Comparison of ENCODE assay signal across 2 cellular contexts in the genomic region with DNA sequence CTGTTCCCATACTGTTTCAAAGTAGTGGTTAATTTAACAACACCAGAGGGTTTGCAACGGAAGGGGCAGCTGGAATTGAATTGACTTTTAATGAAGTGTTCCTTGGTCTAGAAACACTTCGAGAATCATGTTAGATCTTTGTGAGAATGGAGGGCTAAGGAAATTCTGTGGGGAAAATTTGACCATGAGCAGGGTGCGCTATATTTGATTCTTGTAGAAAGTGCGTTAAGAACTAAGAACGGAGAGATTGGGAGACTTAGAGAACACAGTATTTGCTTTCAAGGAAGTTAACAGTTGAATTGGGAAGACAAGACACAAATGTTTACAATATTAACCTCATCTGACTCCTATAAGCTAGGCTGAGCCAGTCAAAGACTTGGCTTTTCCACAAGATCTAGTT.
TF ChIP-seq lines count a peak whose summit lies in the region.

No MANE protein-coding gene starts in this region.

TF ChIP-seq in HCT116, 20 proteins besides CTCF, POLR2A, EP300 and RAD21 (continued from another document):
- TF ChIP-seq, protein P1, sequence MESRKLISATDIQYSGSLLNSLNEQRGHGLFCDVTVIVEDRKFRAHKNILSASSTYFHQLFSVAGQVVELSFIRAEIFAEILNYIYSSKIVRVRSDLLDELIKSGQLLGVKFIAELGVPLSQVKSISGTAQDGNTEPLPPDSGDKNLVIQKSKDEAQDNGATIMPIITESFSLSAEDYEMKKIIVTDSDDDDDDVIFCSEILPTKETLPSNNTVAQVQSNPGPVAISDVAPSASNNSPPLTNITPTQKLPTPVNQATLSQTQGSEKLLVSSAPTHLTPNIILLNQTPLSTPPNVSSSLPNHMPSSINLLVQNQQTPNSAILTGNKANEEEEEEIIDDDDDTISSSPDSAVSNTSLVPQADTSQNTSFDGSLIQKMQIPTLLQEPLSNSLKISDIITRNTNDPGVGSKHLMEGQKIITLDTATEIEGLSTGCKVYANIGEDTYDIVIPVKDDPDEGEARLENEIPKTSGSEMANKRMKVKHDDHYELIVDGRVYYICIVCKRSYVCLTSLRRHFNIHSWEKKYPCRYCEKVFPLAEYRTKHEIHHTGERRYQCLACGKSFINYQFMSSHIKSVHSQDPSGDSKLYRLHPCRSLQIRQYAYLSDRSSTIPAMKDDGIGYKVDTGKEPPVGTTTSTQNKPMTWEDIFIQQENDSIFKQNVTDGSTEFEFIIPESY (IDR thresholded peaks at IDR 0.05; ENCODE audit: extremely low read depth, insufficient replicate concordance, low read length) = no peak
- TF ChIP-seq, protein P2, sequence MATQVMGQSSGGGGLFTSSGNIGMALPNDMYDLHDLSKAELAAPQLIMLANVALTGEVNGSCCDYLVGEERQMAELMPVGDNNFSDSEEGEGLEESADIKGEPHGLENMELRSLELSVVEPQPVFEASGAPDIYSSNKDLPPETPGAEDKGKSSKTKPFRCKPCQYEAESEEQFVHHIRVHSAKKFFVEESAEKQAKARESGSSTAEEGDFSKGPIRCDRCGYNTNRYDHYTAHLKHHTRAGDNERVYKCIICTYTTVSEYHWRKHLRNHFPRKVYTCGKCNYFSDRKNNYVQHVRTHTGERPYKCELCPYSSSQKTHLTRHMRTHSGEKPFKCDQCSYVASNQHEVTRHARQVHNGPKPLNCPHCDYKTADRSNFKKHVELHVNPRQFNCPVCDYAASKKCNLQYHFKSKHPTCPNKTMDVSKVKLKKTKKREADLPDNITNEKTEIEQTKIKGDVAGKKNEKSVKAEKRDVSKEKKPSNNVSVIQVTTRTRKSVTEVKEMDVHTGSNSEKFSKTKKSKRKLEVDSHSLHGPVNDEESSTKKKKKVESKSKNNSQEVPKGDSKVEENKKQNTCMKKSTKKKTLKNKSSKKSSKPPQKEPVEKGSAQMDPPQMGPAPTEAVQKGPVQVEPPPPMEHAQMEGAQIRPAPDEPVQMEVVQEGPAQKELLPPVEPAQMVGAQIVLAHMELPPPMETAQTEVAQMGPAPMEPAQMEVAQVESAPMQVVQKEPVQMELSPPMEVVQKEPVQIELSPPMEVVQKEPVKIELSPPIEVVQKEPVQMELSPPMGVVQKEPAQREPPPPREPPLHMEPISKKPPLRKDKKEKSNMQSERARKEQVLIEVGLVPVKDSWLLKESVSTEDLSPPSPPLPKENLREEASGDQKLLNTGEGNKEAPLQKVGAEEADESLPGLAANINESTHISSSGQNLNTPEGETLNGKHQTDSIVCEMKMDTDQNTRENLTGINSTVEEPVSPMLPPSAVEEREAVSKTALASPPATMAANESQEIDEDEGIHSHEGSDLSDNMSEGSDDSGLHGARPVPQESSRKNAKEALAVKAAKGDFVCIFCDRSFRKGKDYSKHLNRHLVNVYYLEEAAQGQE (IDR thresholded peaks at IDR 0.05; ENCODE audit: low read depth) = no peak
- no peak for TF ChIP-seq SRF (IDR thresholded peaks at IDR 0.05; ENCODE audit: low read depth)
- no peak for TF ChIP-seq FOSL1 (IDR thresholded peaks at IDR 0.05; ENCODE audit: low read depth)
- no peak for TF ChIP-seq SP1 (IDR thresholded peaks at IDR 0.05; ENCODE audit: low read depth)
TF ChIP-seq in HCT116: peak in this region for 0.

TF ChIP-seq in WTC11, 78 proteins besides CTCF, POLR2A, EP300 and RAD21 (continued from another document):
- TF ChIP-seq, protein P3, sequence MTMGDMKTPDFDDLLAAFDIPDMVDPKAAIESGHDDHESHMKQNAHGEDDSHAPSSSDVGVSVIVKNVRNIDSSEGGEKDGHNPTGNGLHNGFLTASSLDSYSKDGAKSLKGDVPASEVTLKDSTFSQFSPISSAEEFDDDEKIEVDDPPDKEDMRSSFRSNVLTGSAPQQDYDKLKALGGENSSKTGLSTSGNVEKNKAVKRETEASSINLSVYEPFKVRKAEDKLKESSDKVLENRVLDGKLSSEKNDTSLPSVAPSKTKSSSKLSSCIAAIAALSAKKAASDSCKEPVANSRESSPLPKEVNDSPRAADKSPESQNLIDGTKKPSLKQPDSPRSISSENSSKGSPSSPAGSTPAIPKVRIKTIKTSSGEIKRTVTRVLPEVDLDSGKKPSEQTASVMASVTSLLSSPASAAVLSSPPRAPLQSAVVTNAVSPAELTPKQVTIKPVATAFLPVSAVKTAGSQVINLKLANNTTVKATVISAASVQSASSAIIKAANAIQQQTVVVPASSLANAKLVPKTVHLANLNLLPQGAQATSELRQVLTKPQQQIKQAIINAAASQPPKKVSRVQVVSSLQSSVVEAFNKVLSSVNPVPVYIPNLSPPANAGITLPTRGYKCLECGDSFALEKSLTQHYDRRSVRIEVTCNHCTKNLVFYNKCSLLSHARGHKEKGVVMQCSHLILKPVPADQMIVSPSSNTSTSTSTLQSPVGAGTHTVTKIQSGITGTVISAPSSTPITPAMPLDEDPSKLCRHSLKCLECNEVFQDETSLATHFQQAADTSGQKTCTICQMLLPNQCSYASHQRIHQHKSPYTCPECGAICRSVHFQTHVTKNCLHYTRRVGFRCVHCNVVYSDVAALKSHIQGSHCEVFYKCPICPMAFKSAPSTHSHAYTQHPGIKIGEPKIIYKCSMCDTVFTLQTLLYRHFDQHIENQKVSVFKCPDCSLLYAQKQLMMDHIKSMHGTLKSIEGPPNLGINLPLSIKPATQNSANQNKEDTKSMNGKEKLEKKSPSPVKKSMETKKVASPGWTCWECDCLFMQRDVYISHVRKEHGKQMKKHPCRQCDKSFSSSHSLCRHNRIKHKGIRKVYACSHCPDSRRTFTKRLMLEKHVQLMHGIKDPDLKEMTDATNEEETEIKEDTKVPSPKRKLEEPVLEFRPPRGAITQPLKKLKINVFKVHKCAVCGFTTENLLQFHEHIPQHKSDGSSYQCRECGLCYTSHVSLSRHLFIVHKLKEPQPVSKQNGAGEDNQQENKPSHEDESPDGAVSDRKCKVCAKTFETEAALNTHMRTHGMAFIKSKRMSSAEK (CRISPR knock-in tag; IDR thresholded peaks at IDR 0.05; ENCODE audit: borderline replicate concordance) = no peak
- TF ChIP-seq, protein P4, sequence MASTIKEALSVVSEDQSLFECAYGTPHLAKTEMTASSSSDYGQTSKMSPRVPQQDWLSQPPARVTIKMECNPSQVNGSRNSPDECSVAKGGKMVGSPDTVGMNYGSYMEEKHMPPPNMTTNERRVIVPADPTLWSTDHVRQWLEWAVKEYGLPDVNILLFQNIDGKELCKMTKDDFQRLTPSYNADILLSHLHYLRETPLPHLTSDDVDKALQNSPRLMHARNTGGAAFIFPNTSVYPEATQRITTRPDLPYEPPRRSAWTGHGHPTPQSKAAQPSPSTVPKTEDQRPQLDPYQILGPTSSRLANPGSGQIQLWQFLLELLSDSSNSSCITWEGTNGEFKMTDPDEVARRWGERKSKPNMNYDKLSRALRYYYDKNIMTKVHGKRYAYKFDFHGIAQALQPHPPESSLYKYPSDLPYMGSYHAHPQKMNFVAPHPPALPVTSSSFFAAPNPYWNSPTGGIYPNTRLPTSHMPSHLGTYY (CRISPR knock-in tag; IDR thresholded peaks at IDR 0.05) = no peak
- TF ChIP-seq, protein P5, sequence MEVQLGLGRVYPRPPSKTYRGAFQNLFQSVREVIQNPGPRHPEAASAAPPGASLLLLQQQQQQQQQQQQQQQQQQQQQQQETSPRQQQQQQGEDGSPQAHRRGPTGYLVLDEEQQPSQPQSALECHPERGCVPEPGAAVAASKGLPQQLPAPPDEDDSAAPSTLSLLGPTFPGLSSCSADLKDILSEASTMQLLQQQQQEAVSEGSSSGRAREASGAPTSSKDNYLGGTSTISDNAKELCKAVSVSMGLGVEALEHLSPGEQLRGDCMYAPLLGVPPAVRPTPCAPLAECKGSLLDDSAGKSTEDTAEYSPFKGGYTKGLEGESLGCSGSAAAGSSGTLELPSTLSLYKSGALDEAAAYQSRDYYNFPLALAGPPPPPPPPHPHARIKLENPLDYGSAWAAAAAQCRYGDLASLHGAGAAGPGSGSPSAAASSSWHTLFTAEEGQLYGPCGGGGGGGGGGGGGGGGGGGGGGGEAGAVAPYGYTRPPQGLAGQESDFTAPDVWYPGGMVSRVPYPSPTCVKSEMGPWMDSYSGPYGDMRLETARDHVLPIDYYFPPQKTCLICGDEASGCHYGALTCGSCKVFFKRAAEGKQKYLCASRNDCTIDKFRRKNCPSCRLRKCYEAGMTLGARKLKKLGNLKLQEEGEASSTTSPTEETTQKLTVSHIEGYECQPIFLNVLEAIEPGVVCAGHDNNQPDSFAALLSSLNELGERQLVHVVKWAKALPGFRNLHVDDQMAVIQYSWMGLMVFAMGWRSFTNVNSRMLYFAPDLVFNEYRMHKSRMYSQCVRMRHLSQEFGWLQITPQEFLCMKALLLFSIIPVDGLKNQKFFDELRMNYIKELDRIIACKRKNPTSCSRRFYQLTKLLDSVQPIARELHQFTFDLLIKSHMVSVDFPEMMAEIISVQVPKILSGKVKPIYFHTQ (CRISPR knock-in tag; IDR thresholded peaks at IDR 0.05) = no peak
- no peak for TF ChIP-seq KAT7 (CRISPR knock-in tag; IDR thresholded peaks at IDR 0.05; ENCODE audit: borderline replicate concordance)
- TF ChIP-seq, protein P6, sequence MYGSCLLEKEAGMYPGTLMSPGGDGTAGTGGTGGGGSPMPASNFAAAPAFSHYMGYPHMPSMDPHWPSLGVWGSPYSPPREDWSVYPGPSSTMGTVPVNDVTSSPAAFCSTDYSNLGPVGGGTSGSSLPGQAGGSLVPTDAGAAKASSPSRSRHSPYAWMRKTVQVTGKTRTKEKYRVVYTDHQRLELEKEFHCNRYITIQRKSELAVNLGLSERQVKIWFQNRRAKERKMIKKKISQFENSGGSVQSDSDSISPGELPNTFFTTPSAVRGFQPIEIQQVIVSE (CRISPR knock-in tag; IDR thresholded peaks at IDR 0.05; ENCODE audit: borderline replicate concordance) = no peak
- TF ChIP-seq, protein P7, sequence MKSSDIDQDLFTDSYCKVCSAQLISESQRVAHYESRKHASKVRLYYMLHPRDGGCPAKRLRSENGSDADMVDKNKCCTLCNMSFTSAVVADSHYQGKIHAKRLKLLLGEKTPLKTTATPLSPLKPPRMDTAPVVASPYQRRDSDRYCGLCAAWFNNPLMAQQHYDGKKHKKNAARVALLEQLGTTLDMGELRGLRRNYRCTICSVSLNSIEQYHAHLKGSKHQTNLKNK (CRISPR knock-in tag; IDR thresholded peaks at IDR 0.05) = no peak
- TF ChIP-seq, protein P8, sequence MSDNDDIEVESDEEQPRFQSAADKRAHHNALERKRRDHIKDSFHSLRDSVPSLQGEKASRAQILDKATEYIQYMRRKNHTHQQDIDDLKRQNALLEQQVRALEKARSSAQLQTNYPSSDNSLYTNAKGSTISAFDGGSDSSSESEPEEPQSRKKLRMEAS (CRISPR knock-in tag; IDR thresholded peaks at IDR 0.05) = no peak
- TF ChIP-seq, protein P9, sequence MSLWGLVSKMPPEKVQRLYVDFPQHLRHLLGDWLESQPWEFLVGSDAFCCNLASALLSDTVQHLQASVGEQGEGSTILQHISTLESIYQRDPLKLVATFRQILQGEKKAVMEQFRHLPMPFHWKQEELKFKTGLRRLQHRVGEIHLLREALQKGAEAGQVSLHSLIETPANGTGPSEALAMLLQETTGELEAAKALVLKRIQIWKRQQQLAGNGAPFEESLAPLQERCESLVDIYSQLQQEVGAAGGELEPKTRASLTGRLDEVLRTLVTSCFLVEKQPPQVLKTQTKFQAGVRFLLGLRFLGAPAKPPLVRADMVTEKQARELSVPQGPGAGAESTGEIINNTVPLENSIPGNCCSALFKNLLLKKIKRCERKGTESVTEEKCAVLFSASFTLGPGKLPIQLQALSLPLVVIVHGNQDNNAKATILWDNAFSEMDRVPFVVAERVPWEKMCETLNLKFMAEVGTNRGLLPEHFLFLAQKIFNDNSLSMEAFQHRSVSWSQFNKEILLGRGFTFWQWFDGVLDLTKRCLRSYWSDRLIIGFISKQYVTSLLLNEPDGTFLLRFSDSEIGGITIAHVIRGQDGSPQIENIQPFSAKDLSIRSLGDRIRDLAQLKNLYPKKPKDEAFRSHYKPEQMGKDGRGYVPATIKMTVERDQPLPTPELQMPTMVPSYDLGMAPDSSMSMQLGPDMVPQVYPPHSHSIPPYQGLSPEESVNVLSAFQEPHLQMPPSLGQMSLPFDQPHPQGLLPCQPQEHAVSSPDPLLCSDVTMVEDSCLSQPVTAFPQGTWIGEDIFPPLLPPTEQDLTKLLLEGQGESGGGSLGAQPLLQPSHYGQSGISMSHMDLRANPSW (CRISPR knock-in tag; conservative IDR thresholded peaks at IDR 0.05; ENCODE audit: low read depth) = no peak
- TF ChIP-seq, protein P10, sequence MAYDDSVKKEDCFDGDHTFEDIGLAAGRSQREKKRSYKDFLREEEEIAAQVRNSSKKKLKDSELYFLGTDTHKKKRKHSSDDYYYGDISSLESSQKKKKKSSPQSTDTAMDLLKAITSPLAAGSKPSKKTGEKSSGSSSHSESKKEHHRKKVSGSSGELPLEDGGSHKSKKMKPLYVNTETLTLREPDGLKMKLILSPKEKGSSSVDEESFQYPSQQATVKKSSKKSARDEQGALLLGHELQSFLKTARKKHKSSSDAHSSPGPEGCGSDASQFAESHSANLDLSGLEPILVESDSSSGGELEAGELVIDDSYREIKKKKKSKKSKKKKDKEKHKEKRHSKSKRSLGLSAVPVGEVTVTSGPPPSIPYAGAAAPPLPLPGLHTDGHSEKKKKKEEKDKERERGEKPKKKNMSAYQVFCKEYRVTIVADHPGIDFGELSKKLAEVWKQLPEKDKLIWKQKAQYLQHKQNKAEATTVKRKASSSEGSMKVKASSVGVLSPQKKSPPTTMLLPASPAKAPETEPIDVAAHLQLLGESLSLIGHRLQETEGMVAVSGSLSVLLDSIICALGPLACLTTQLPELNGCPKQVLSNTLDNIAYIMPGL (CRISPR knock-in tag; IDR thresholded peaks at IDR 0.05) = no peak
